Comparison of ENCODE assay signal across 19 cellular contexts in genomic region chr2:20674309-20674965, GRCh38. TPM values are rescaled to one million over a fixed set of nuclear protein-coding genes. Genes with fewer than 3 reads are reported as not detected.
DNase-seq lines count a peak whose midpoint lies in the region; ATAC-seq and TF ChIP-seq lines count a peak whose summit lies in the region.
"Had no signal": no experiment of that assay in that cellular context is flagged by ENCODE, and none has a peak within 500 bp of the region (broad histone marks: within the 10 kb centered on the region; RNA-seq: fewer than 3 reads in every experiment).

No MANE protein-coding gene starts in this region.

- TF ChIP-seq CTCF in heart left ventricle (IDR thresholded peaks at IDR 0.05) (no peak), coronary artery (IDR thresholded peaks at IDR 0.05) (no peak), vagina (IDR thresholded peaks at IDR 0.05) (no peak)

- H3K36me3 ChIP-seq in heart left ventricle (peaks cover 0 to 3% (median 0%) of the 10 kb centered on the region in 9 donors), vagina (no peaks in the 10 kb centered on the region)
- H3K36me3 ChIP-seq: upper lobe of left lung had no signal

- intact Hi-C loops in heart left ventricle (cut with DNase I), result no loop called here
- intact Hi-C loops in left cardiac atrium (cut with DNase I), result no loop called here
- intact Hi-C loops in vagina (cut with DNase I), result no loop called here

- ATAC-seq in heart left ventricle, result no peak
- ATAC-seq in left cardiac atrium, result no peak
- ATAC-seq in HG02588 (IDR thresholded peaks at IDR 0.05; ENCODE audit: unreplicated experiment), result no peak
- no peak for ATAC-seq in GM21447 (IDR thresholded peaks at IDR 0.05; ENCODE audit: unreplicated experiment)
- ATAC-seq: natural killer cell treated with Interleukin-12 subunit alpha and Interleukin-12 subunit beta and Interleukin-15 and Interleukin-18, amount 100 ng/mL, for 72 hours had no signal

- TF ChIP-seq POLR2A in heart left ventricle (IDR thresholded peaks at IDR 0.05), result no peak
- TF ChIP-seq POLR2A in vagina (IDR thresholded peaks at IDR 0.05), result no peak

- WGBS in heart left ventricle, 4 donors, result 59 to 68% (median 65%) methylated on average over 10 to 11 of the region's 11 CpGs

- H3K27me3 ChIP-seq in heart left ventricle (peaks cover 15 to 49% (median 40%) of the 10 kb centered on the region in 9 donors), vagina (no peaks in the 10 kb centered on the region)

- H3K4me3 ChIP-seq in heart left ventricle, result no peak overlapping the region
- no peak overlapping the region for H3K4me3 ChIP-seq in coronary artery
- peak overlapping the region in 1 of 2 donors; percentile 1 for H3K4me3 ChIP-seq in vagina
- H3K4me3 ChIP-seq: dorsolateral prefrontal cortex, upper lobe of left lung had no signal

- DNase-seq in heart left ventricle, result no peak
- DNase-seq in left cardiac atrium, result no peak
- DNase-seq in coronary artery (ENCODE audit: low spot score), result no peak
- DNase-seq in lung microvascular endothelial cell (ENCODE audit: low read depth in 2 of 2), result peak; percentile 21 to 23
- DNase-seq in vagina (ENCODE audit: extremely low spot score in 2 of 2), result no peak
- no peak for DNase-seq in NCI-H1417 treated with DMSO at 0.1 percent for 48 hours (lab: John Stamatoyannopoulos, UW)
- DNase-seq: activated CD4-positive, alpha-beta T cell treated with anti-CD3 and anti-CD28 coated beads, Interleukin-2, amount 10 ng/mL, durations not matched to agents 24 days and 14 days; activated naive CD4-positive, alpha-beta T cell treated with anti-CD3 and anti-CD28 coated beads, Interleukin-2, amount 50 U/mL, for 16 hours; CD8-positive, alpha-beta memory T cell; dorsolateral prefrontal cortex; NCI-H1092 treated with DMSO at 0.1 percent for 48 hours; NCI-H2029 treated with DMSO at 0.1 percent for 48 hours; NCI-H774 had no signal

- H3K4me1 ChIP-seq in heart left ventricle, result peaks cover 0 to 40% (median 15%) of the 10 kb centered on the region in 12 donors
- peaks cover 43% of the 10 kb centered on the region for H3K4me1 ChIP-seq in vagina

- H3K9me3 ChIP-seq in heart left ventricle (no peaks in the 10 kb centered on the region), vagina (no peaks in the 10 kb centered on the region)

- H3K27ac ChIP-seq in heart left ventricle (peak overlapping the region in 11 of 12 donors; percentile 18 to 81 (median 59)), coronary artery (peak overlapping the region; percentile 78), vagina (peak overlapping the region; percentile 87)
- H3K27ac ChIP-seq: upper lobe of left lung, VCaP had no signal

RNA-seq across cellular contexts. Expression of gene GDF7, which starts 7.5 kb away (rescaled TPM):
- 1 to 10 TPM in 2 of 9 donors, under 1 TPM in 7; 0.14 to 1.6 (median 0.56) TPM for total RNA-seq in heart left ventricle
- polyA plus RNA-seq in heart left ventricle, result under 1 TPM; 0.22 to 0.30 TPM
- total RNA-seq in left cardiac atrium, result 1 to 10 TPM in 1 of 2 donors, under 1 TPM in 1; 0.32 to 4.8 TPM
- 2.8 and 19.6 TPM in 2 replicates for total RNA-seq in lung microvascular endothelial cell
- total RNA-seq in vagina, result 9.3 TPM
- total RNA-seq: CD8-positive, alpha-beta memory T cell; LHCN-M2 had no signal

RNA-seq across cellular contexts. Expression of gene HS1BP3, which starts 23.5 kb away (rescaled TPM):
- total RNA-seq in heart left ventricle (10 to 100 TPM; 12.7 to 23.7 (median 17.9) TPM), left cardiac atrium (10 to 100 TPM; 19.8 to 21.4 TPM), lung microvascular endothelial cell (17.9 and 21.8 TPM in 2 replicates), vagina (23.1 TPM)
- 10 to 100 TPM; 21.0 to 23.7 TPM for polyA plus RNA-seq in heart left ventricle

Comparison
In these comparisons a context has a peak if more than half of its experiments do, and no peak if none do; other contexts are left out.
1. DNase-seq: peak in lung microvascular endothelial cell (2 of 2); none in heart left ventricle (0 of 5), left cardiac atrium (single experiment), coronary artery (single experiment), vagina (0 of 2) and NCI-H1417 treated with DMSO at 0.1 percent for 48 hours (single experiment).
2. Peak in every context shown above with its lines, with median percentiles within 50 percentile points of each other: H3K27ac ChIP-seq.